11 cellular contexts compared by ENCODE assay signal in the genomic region with DNA sequence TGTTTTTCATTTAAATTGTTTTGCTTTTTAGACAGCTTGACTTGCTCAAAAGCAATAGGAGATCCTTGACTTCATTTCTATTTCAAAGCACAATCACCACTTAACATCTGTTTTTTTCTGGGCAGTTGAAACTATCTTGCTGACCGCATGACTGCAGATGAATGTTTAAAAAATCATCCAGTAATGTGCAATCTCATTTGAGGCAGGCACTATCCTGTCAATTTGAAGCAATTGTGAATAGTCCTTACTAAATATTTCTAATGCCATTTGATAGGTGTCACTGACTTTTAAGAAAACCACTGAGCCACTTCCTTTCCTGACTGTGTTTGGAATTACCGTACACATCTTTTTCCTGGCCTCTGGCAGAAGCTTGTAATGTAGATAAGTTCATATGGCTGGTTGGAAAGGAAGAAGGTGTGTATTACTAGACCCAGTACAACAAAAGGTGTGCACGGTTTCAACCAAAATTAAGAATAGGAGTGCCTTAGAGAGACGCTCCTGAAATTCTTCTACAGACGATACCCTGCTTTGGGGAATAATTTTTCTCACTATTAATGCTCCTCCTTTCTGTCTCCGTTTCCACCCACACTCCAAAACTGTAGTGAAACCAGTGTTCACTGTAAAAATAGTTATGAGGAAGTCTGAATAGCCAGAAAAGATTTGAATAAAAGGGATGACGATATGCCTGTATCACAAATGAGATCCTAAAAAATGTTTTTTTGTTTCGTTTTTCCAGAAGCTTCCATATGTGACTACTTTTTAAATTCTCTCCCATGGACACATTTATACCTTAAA.
A peak's percentile ranks its signal among the peaks of the same experiment; 100 is the strongest.
DNase-seq lines count a peak whose midpoint lies in the region; ATAC-seq and TF ChIP-seq lines count a peak whose summit lies in the region.
"Had no signal": no experiment of that assay in that cellular context is flagged by ENCODE, and none has a peak within 500 bp of the region (broad histone marks: within the 10 kb centered on the region; RNA-seq: fewer than 3 reads in every experiment).

No MANE protein-coding gene starts in this region.

- no peak for TF ChIP-seq CTCF in brain microvascular endothelial cell (IDR thresholded peaks at IDR 0.05; ENCODE audit: low read depth, low read length, missing control alignments)
- TF ChIP-seq CTCF in activated CD8-positive, alpha-beta T cell treated with anti-CD3 and anti-CD28 coated beads for 36 hours (IDR thresholded peaks at IDR 0.05): no peak

- ATAC-seq in GM19023 (IDR thresholded peaks at IDR 0.05; ENCODE audit: unreplicated experiment): no peak
- ATAC-seq in activated CD8-positive, alpha-beta T cell treated with anti-CD3 and anti-CD28 coated beads for 36 hours: no peak
- ATAC-seq: gastrocnemius medialis had no signal

- H3K36me3 ChIP-seq in MG63: no peaks in the 10 kb centered on the region
- no peaks in the 10 kb centered on the region for H3K36me3 ChIP-seq in brain microvascular endothelial cell (replicated peaks)
- H3K36me3 ChIP-seq: gastrocnemius medialis had no signal

- H3K4me3 ChIP-seq in MG63: no peak overlapping the region
- no peak overlapping the region for H3K4me3 ChIP-seq in brain microvascular endothelial cell (ENCODE audit: low read depth, low read length)
- H3K4me3 ChIP-seq: gastrocnemius medialis had no signal

- H3K4me1 Mint-ChIP-seq in activated CD8-positive, alpha-beta T cell treated with anti-CD3 and anti-CD28 coated beads for 36 hours (ENCODE audit: low read depth): no peaks in the 10 kb centered on the region

- H3K27ac ChIP-seq in brain microvascular endothelial cell: peak overlapping the region; percentile 37
- H3K27ac ChIP-seq: gastrocnemius medialis had no signal

- peaks cover 6% of the 10 kb centered on the region for H3K27me3 Mint-ChIP-seq in activated CD8-positive, alpha-beta T cell treated with anti-CD3 and anti-CD28 coated beads for 36 hours

- in situ Hi-C loops in brain microvascular endothelial cell (cut with HindIII; ENCODE audit: low pct_ligation_motif_present, low sequenced_read_pairs): no loop called here

- POLR2A ChIA-PET in activated CD8-positive, alpha-beta T cell treated with anti-CD3 and anti-CD28 coated beads for 36 hours (lab: Charles Lee): interaction anchor here (0.6 kb wide), 1 partner anchor 115 kb away, joined by 3 read pairs; no protein-coding TSS in a partner anchor

- H3K9me3 ChIP-seq in MG63: no peaks in the 10 kb centered on the region
- H3K9me3 ChIP-seq: gastrocnemius medialis had no signal

- H3K9me3 Mint-ChIP-seq in activated CD8-positive, alpha-beta T cell treated with anti-CD3 and anti-CD28 coated beads for 36 hours: no peaks in the 10 kb centered on the region

- peak; percentile 93 for DNase-seq in EL
- peak; percentile 16 for DNase-seq in MG63
- DNase-seq in brain microvascular endothelial cell: peak; percentile 72
- peak; percentile 83 for DNase-seq in myocyte (ENCODE audit: low read depth)
- no peak for DNase-seq in stimulated activated CD4-positive, alpha-beta T cell treated with anti-CD3 and anti-CD28 coated beads, Interleukin-4, amount 100 ng/mL, for 24 hours
- DNase-seq in ureter (ENCODE audit: low spot score): no peak
- DNase-seq in activated CD8-positive, alpha-beta T cell treated with anti-CD3 and anti-CD28 coated beads for 36 hours: no peak
- DNase-seq: Caco-2, gastrocnemius medialis, NCI-H510A treated with DMSO at 0.1 percent for 48 hours had no signal

- H3K27ac Mint-ChIP-seq in activated CD8-positive, alpha-beta T cell treated with anti-CD3 and anti-CD28 coated beads for 36 hours: no peak overlapping the region

- H3K27me3 ChIP-seq in MG63 (no peaks in the 10 kb centered on the region), brain microvascular endothelial cell (replicated peaks) (no peaks in the 10 kb centered on the region)
- H3K27me3 ChIP-seq: gastrocnemius medialis had no signal

- CTCF ChIA-PET in activated CD8-positive, alpha-beta T cell treated with anti-CD3 and anti-CD28 coated beads for 36 hours (lab: Charles Lee): no interaction called here

- no peak overlapping the region for H3K4me3 Mint-ChIP-seq in activated CD8-positive, alpha-beta T cell treated with anti-CD3 and anti-CD28 coated beads for 36 hours

- intact Hi-C loops in activated CD8-positive, alpha-beta T cell treated with anti-CD3 and anti-CD28 coated beads for 36 hours (cut with micrococcal nuclease): no loop called here

- no peaks in the 10 kb centered on the region for H3K36me3 Mint-ChIP-seq in activated CD8-positive, alpha-beta T cell treated with anti-CD3 and anti-CD28 coated beads for 36 hours (ENCODE audit: low read depth)

Comparison
In these comparisons a context has a peak if more than half of its experiments do, and no peak if none do; other contexts are left out.
1. DNase-seq: peak in EL (single experiment), MG63 (single experiment), brain microvascular endothelial cell (single experiment) and myocyte (single experiment); none in stimulated activated CD4-positive, alpha-beta T cell treated with anti-CD3 and anti-CD28 coated beads, Interleukin-4, amount 100 ng/mL, for 24 hours (single experiment), ureter (single experiment) and activated CD8-positive, alpha-beta T cell treated with anti-CD3 and anti-CD28 coated beads for 36 hours (single experiment).